7 cellular contexts compared by ENCODE assay signal in the genomic region with DNA sequence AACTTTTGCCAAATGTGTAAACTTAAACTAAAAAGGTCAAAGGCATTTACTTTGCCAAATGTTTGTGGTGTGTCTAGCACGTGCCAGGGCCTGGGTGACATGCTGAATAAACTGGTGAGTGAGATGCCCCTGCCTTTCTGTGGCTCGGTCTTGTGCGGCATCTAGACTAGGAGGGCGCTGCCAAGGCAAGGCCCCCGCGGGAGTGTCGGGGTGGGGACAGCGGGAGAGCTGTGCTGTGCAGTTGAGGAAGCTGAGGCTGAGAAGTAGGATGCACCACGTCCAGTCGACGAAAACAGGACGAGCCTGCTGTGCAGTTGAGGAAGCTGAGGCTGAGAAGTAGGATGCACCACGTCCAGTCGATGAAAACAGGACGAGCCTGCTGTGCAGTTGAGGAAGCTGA.
DNase-seq lines count a peak whose midpoint lies in the region; ATAC-seq, FAIRE-seq and TF ChIP-seq lines count a peak whose summit lies in the region.
"Not testable (repeated sequence)": the region's sequence is repeated elsewhere in the genome, so short reads cannot be mapped to it uniquely, and the experiment has no call there.

No MANE protein-coding gene starts in this region.

- peak overlapping the region; percentile 77 for H3K27ac Mint-ChIP-seq in endothelial cell (ENCODE audit: unreplicated experiment)
- H3K27ac Mint-ChIP-seq in neural crest cell (ENCODE audit: unreplicated experiment): peak overlapping the region; percentile 81

- not testable (repeated sequence) for H3K79me2 ChIP-seq in HepG2 (ENCODE audit: insufficient read depth, low read length)

- peaks cover 0 to 27% of the 10 kb centered on the region in 2 experiments; a peak in 4 of 5 replicates for H3K27me3 ChIP-seq in HepG2 (ENCODE audit: control insufficient read depth in 1 of 2, insufficient read depth in 2 of 2, low read length in 2 of 2)

- H3K4me1 ChIP-seq in HepG2 (ENCODE audit: insufficient read depth, low read length): not testable (repeated sequence)

- not testable (repeated sequence) for H2AFZ ChIP-seq in HepG2 (ENCODE audit: low read length)

- not testable (repeated sequence) for H3K9me3 ChIP-seq in HepG2 (ENCODE audit: low read length)

- TF ChIP-seq EP300 in HepG2 (IDR thresholded peaks at IDR 0.05; ENCODE audit: low read depth in 2 of 2, low read length in 2 of 2); HepG2 (CRISPR knock-in tag; IDR thresholded peaks at IDR 0.05; ENCODE audit: borderline replicate concordance): not testable (repeated sequence)

- in situ Hi-C loops in HepG2 (cut with HindIII; ENCODE audit: extremely low pct_ligation_motif_present, low pct_unique_long_range_greater_than_20kb): not testable (repeated sequence)

- not testable (repeated sequence) for TF ChIP-seq POLR2A in HepG2 (IDR thresholded peaks at IDR 0.05; ENCODE audit: insufficient read depth in 1 of 2, low read depth in 2 of 2, low read length in 2 of 2)

- not testable (repeated sequence) for H3K36me3 ChIP-seq in HepG2 (replicated peaks in 1 of 2; ENCODE audit: control insufficient read depth in 1 of 2, insufficient read depth in 2 of 2, low read length in 2 of 2)

- 39% methylated on average over 13 of the region's 15 CpGs for WGBS in HepG2 (ENCODE audit: low lambda C conversion rate)

- POLR2A ChIA-PET in HepG2 (lab: Yijun Ruan, JAX): not testable (repeated sequence)

- peak; percentile 30 for DNase-seq in endothelial cell (ENCODE audit: low spot score)
- DNase-seq in Right ventricle myocardium inferior (ENCODE audit: missing footprints); Right ventricle myocardium superior; left ventricle myocardium superior; HepG2 (ENCODE audit: low spot score); neural crest cell (ENCODE audit: low read depth, low spot score): not testable (repeated sequence)
- DNase-seq in cardiac septum (ENCODE audit: low spot score): peak; percentile 63

- intact Hi-C loops in Right ventricle myocardium inferior (cut with DNase I); cardiac septum (cut with DNase I); left ventricle myocardium superior (cut with micrococcal nuclease); HepG2 (cut with micrococcal nuclease; ENCODE audit: unreplicated experiment): not testable (repeated sequence)
- intact Hi-C loops in Right ventricle myocardium superior (cut with DNase I): loop anchor here (10.0 kb wide), 1 partner anchor 201 kb away; no protein-coding TSS in a partner anchor

- not testable (repeated sequence) for H3K4me3 Mint-ChIP-seq in endothelial cell (ENCODE audit: unreplicated experiment); neural crest cell

- H3K4me2 ChIP-seq in HepG2 (ENCODE audit: low read depth, low read length): not testable (repeated sequence)

- BruUV-seq in HepG2 (replicated peaks; lab: Mats Ljungman, UMichigan): not testable (repeated sequence)

- H3K4me3 ChIP-seq in HepG2 (replicated peaks in 1 of 3; ENCODE audit: insufficient read depth in 1 of 3, low read depth in 2 of 3, low read length in 3 of 3): not testable (repeated sequence)

- H4K20me1 ChIP-seq in HepG2 (ENCODE audit: insufficient read depth, low read length): not testable (repeated sequence)

- ATAC-seq in Right ventricle myocardium inferior (peak; percentile 34), Right ventricle myocardium superior (ENCODE audit: poor library complexity) (peak; percentile 25), left ventricle myocardium superior (peak; percentile 32)
- ATAC-seq in HepG2: not testable (repeated sequence)

- CTCF ChIA-PET in HepG2 (lab: Yijun Ruan, JAX; ENCODE audit: low intra/inter-chr PET ratio, low total read pairs): not testable (repeated sequence)

- not testable (repeated sequence) for TF ChIP-seq RAD21 in HepG2 (CRISPR knock-in tag; IDR thresholded peaks at IDR 0.05)

- not testable (repeated sequence) for H3K27me3 Mint-ChIP-seq in endothelial cell (ENCODE audit: unreplicated experiment); neural crest cell (ENCODE audit: low read depth)

- H3K27ac ChIP-seq in HepG2 (ENCODE audit: extremely low read length, insufficient read depth, low read length): not testable (repeated sequence)

- H3K36me3 Mint-ChIP-seq in endothelial cell (ENCODE audit: low read depth, unreplicated experiment); neural crest cell (ENCODE audit: low read depth): not testable (repeated sequence)

- not testable (repeated sequence) for TF ChIP-seq CTCF in endothelial cell (IDR thresholded peaks at IDR 0.05; ENCODE audit: unreplicated experiment); HepG2 (CRISPR knock-in tag; IDR thresholded peaks at IDR 0.05); neural crest cell (conservative IDR thresholded peaks at IDR 0.05)

- not testable (repeated sequence) for H3K9me3 Mint-ChIP-seq in endothelial cell (ENCODE audit: unreplicated experiment); neural crest cell

- not testable (repeated sequence) for FAIRE-seq in HepG2 (lab: Jason Lieb, UNC)

- H3K4me1 Mint-ChIP-seq in endothelial cell (ENCODE audit: unreplicated experiment) (peaks cover 28% of the 10 kb centered on the region), neural crest cell (peaks cover 17% of the 10 kb centered on the region)

- H3K9ac ChIP-seq in HepG2 (ENCODE audit: insufficient read depth, low read depth, low read length): not testable (repeated sequence)

TF ChIP-seq in HepG2, 621 proteins besides CTCF, POLR2A, EP300 and RAD21:
- TF ChIP-seq, protein P1, sequence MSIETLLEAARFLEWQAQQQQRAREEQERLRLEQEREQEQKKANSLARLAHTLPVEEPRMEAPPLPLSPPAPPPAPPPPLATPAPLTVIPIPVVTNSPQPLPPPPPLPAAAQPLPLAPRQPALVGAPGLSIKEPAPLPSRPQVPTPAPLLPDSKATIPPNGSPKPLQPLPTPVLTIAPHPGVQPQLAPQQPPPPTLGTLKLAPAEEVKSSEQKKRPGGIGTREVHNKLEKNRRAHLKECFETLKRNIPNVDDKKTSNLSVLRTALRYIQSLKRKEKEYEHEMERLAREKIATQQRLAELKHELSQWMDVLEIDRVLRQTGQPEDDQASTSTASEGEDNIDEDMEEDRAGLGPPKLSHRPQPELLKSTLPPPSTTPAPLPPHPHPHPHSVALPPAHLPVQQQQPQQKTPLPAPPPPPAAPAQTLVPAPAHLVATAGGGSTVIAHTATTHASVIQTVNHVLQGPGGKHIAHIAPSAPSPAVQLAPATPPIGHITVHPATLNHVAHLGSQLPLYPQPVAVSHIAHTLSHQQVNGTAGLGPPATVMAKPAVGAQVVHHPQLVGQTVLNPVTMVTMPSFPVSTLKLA (IDR thresholded peaks at IDR 0.05): peak; percentile 70; the same call in 1 of the 2 replicates
